Comparison of ENCODE assay signal across 8 cellular contexts in the genomic region with DNA sequence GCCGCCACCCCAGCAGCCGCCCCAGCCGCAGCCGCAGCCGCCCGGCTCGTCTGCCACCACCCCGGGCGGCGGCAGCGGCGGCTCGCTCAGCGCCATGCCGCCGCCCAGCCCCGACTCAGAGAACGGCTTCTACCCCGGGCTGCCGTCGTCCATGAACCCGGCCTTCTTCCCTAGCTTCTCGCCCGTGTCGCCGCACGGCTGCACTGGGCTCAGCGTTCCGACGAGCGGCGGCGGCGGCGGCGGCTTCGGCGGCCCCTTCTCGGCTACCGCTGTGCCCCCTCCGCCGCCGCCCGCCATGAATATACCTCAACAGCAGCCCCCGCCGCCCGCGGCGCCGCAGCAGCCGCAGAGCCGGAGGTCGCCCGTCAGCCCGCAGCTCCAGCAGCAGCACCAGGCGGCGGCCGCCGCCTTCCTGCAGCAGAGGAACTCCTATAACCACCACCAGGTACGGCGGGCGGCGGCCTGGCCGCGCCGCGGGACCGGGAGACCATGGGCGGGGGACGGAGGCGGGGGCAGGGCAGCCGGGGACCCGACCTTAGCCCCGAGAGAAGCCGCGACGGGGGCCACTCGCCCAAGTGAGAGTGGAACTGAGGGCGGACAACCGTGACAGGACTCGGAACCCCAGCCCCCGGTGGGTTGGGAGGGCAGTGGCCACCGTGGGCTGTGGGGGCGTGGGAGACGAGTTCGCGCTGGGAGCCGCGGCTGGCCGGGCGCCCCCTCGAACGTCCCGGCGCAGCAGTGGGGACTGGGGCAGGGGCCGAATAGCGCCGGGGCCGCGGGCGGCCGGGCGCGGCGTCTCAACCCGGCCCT. TPM values are rescaled to one million over a fixed set of nuclear protein-coding genes. Genes with fewer than 3 reads are reported as not detected.
DNase-seq lines count a peak whose midpoint lies in the region; ATAC-seq, FAIRE-seq and TF ChIP-seq lines count a peak whose summit lies in the region.

No MANE protein-coding gene starts in this region.

- H3K9me3 ChIP-seq in K562 (replicated peaks; ENCODE audit: control insufficient read depth, insufficient read depth, low read depth, low read length) = no peaks in the 10 kb centered on the region

- peaks cover 11% of the 10 kb centered on the region; the same call in 1 of the 3 replicates for H3K36me3 ChIP-seq in K562 (ENCODE audit: control insufficient read depth, insufficient read depth, low read length)

- 0 out of 2 replicates have a peak, but pooled peaks cover 3% of the 10 kb centered on the region for H4K20me1 ChIP-seq in K562 (replicated peaks; ENCODE audit: control insufficient read depth, insufficient read depth, low read length)

- FAIRE-seq in K562 (lab: Jason Lieb, UNC) = no peak

- CTCF ChIA-PET in K562 (lab: Yijun Ruan, JAX; ENCODE audit: low intra/inter-chr PET ratio) = interaction anchor here (1.0 kb wide), 1 partner anchor 193 kb away, joined by 4 read pairs; no protein-coding TSS in a partner anchor

- H3K79me2 ChIP-seq in K562 (ENCODE audit: control insufficient read depth, insufficient read depth, low read length) = peaks cover 37% of the 10 kb centered on the region

- H3K4me1 ChIP-seq in K562 (replicated peaks in 1 of 2; ENCODE audit: control insufficient read depth in 2 of 2, insufficient read depth in 2 of 2, low read length in 2 of 2) = peaks cover 14 to 30% of the 10 kb centered on the region in 2 experiments; a peak in 4 of 5 replicates

- in situ Hi-C loops in K562 (cut with MboI) = loop anchor here (25.0 kb wide), 1 partner anchor 658 kb away; a partner anchor contains a TSS

- peak overlapping the region; percentile 51 to 86 (median 73) for H3K4me3 Mint-ChIP-seq in immature natural killer cell

- H3K4me2 ChIP-seq in K562 (ENCODE audit: insufficient read depth, low read length) = peak overlapping the region; percentile 84; the same call in 1 of the 2 replicates

- POLR2A ChIA-PET in K562 (lab: Yijun Ruan, JAX) = interaction anchor here (0.6 to 1.0 kb wide), 3 partner anchors 8 to 1518 kb away, joined by 3 to 4 read pairs (median 4); no protein-coding TSS in a partner anchor

- H3K4me1 Mint-ChIP-seq in immature natural killer cell = peaks cover 31 to 44% of the 10 kb centered on the region in 2 donors

- H3K9me3 Mint-ChIP-seq in immature natural killer cell = no peaks in the 10 kb centered on the region

- no peak for TF ChIP-seq EP300 in K562 (IDR thresholded peaks at IDR 0.05; ENCODE audit: low read length)

- peak overlapping the region; percentile 78 to 98; a peak in 3 of 4 replicates for H3K9ac ChIP-seq in K562 (ENCODE audit: insufficient read depth in 1 of 2, low read depth in 2 of 2, low read length in 2 of 2)

- WGBS in K562 (ENCODE audit: insufficient coverage, low coverage, missing lambda C conversion rate) = under 1% methylated on average over 48 of the region's 106 CpGs

- TF ChIP-seq RAD21 in K562 (CRISPR knock-in tag; conservative IDR thresholded peaks at IDR 0.05 in 1 of 2, IDR thresholded peaks at IDR 0.05 in 1 of 2) = no peak

- H3K27me3 Mint-ChIP-seq in immature natural killer cell (ENCODE audit: low read depth in 3 of 3) = peaks cover 12 to 30% (median 15%) of the 10 kb centered on the region in 3 donors

- peak overlapping the region; percentile 71 for H2AFZ ChIP-seq in K562 (ENCODE audit: low read depth, low read length)

- H3K27ac ChIP-seq in K562 (ENCODE audit: extremely low read depth, low read depth, low read length) = peak overlapping the region; percentile 98

- peak; percentile 2 for ATAC-seq in HG02973 (IDR thresholded peaks at IDR 0.05; ENCODE audit: unreplicated experiment)
- ATAC-seq in K562 = peak; percentile 16
- no peak for ATAC-seq in HG03442 (IDR thresholded peaks at IDR 0.05; ENCODE audit: unreplicated experiment)
- ATAC-seq in esophagus mucosa = no peak

- no peaks in the 10 kb centered on the region for H3K9me1 ChIP-seq in K562 (ENCODE audit: control insufficient read depth, insufficient read depth, low read length)

- H3K27me3 ChIP-seq in K562 (ENCODE audit: control insufficient read depth in 2 of 2, insufficient read depth in 2 of 2, low read length in 2 of 2) = no peaks in the 10 kb centered on the region

- no peak for TF ChIP-seq POLR2A in K562 (conservative IDR thresholded peaks at IDR 0.05)

- peak overlapping the region; percentile 89 for H3K4me3 ChIP-seq in K562

- TF ChIP-seq CTCF in K562 (IDR thresholded peaks at IDR 0.05 in 2 of 3, conservative IDR thresholded peaks at IDR 0.05 in 1 of 3; ENCODE audit: insufficient read depth in 2 of 3, low read depth in 1 of 3, low read length in 3 of 3) = no peak

- no TSS peak for BruUV-seq in K562 (replicated peaks; lab: Mats Ljungman, UMichigan)

- H3K27ac Mint-ChIP-seq in immature natural killer cell = peak overlapping the region; percentile 34 to 76 (median 62)

- peak; percentile 31 for DNase-seq in EL
- DNase-seq in T-helper 22 cell (ENCODE audit: low read depth) = peak; percentile 47
- DNase-seq in K562 (ENCODE audit: extremely low read depth in 1 of 4, low spot score in 3 of 4) = peak; percentile 32 to 46 (median 43)
- DNase-seq in immature natural killer cell = peak; percentile 57 to 72 (median 69)
- DNase-seq in stimulated activated CD4-positive, alpha-beta T cell treated with anti-CD3 and anti-CD28 coated beads, Interleukin-12 subunit alpha, Interleukin-12 subunit beta, amount 100 ng/mL, for 24 hours (ENCODE audit: low read depth in 2 of 2) = peak; percentile 20 to 25

- intact Hi-C loops in K562 (cut with micrococcal nuclease) = loop anchor here (2.0 to 10.0 kb wide), 7 partner anchors 83 to 1379 kb away; a partner anchor contains a TSS

- peaks cover 0 to 10% (median 5%) of the 10 kb centered on the region in 3 donors for H3K36me3 Mint-ChIP-seq in immature natural killer cell

TF ChIP-seq in K562, 482 proteins besides CTCF, POLR2A, EP300 and RAD21 (continues in another document):
- TF ChIP-seq YBX1 (IDR thresholded peaks at IDR 0.05) = no peak
- TF ChIP-seq ZKSCAN8 (CRISPR knock-in tag; IDR thresholded peaks at IDR 0.05) = no peak
- TF ChIP-seq CXXC5 (CRISPR knock-in tag; IDR thresholded peaks at IDR 0.05) = peak; percentile 31
- peak; percentile 20 for TF ChIP-seq CHD1 (IDR thresholded peaks at IDR 0.05; ENCODE audit: low read length)
- peak; percentile 42; the same call in 1 of the 2 replicates for TF ChIP-seq POLR2G (IDR thresholded peaks at IDR 0.05; ENCODE audit: low read depth, low read length)
- TF ChIP-seq TEAD1 (CRISPR knock-in tag; IDR thresholded peaks at IDR 0.05) = 0 out of 4 replicates have a peak, but pooled peaks of 1 of the 2 experiments have one; percentile 28
- peak; percentile 45 for TF ChIP-seq RBBP5 (IDR thresholded peaks at IDR 0.05; ENCODE audit: borderline replicate concordance, insufficient read depth, low read length, poor library complexity, severe bottlenecking)
- 0 out of 2 replicates have a peak, but pooled peaks have one; percentile 17 for TF ChIP-seq TGIF2 (CRISPR knock-in tag; IDR thresholded peaks at IDR 0.05)
- TF ChIP-seq NCOA6 (IDR thresholded peaks at IDR 0.05) = 0 out of 2 replicates have a peak, but pooled peaks have one; percentile 74
- TF ChIP-seq, protein P1, sequence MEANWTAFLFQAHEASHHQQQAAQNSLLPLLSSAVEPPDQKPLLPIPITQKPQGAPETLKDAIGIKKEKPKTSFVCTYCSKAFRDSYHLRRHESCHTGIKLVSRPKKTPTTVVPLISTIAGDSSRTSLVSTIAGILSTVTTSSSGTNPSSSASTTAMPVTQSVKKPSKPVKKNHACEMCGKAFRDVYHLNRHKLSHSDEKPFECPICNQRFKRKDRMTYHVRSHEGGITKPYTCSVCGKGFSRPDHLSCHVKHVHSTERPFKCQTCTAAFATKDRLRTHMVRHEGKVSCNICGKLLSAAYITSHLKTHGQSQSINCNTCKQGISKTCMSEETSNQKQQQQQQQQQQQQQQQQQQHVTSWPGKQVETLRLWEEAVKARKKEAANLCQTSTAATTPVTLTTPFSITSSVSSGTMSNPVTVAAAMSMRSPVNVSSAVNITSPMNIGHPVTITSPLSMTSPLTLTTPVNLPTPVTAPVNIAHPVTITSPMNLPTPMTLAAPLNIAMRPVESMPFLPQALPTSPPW (CRISPR knock-in tag; IDR thresholded peaks at IDR 0.05) = peak; percentile 30
- TF ChIP-seq SNRNP70 (optimal IDR thresholded peaks at IDR 0.05; ENCODE audit: low read depth, low read length) = no peak
- peak; percentile 65; the same call in 1 of the 2 replicates for TF ChIP-seq SAFB (IDR thresholded peaks at IDR 0.05; ENCODE audit: borderline replicate concordance, low read depth, low read length)

RNA-seq across cellular contexts. Expression of a gene that starts 1.8 kb away (rescaled TPM):
- 3.0 and 10.5 TPM in 2 replicates for total RNA-seq in K562 (2011; cell fraction: chromatin; rRNA removed; ENCODE audit: low replicate concordance)
- total RNA-seq in K562 (2011; cell fraction: nucleolus; rRNA removed) = 1.3 and 1.5 TPM in 2 replicates
- total RNA-seq in K562 (2011; cell fraction: nucleoplasm; rRNA removed) = 4.0 and 8.7 TPM in 2 replicates
- total RNA-seq in K562 (2014; rRNA removed) = 0.54 and 0.86 TPM in 2 replicates
- total RNA-seq in K562 (2014; rRNA removed; fragmentation: Illumina TruSeq; extraction: Trizol) = 2.1 and 3.0 TPM in 2 replicates
- 1.6 and 2.0 TPM in 2 replicates for total RNA-seq in K562 (2015; rRNA removed; fragmentation: Illumina TruSeq; extraction: Trizol)
- total RNA-seq in K562 (2021) = 3.0 and 3.2 TPM in 2 replicates
- polyA plus RNA-seq in K562 (2011; rRNA removed) = 1.4 and 1.7 TPM in 2 replicates
- 0.18 and 0.69 TPM in 2 replicates for polyA plus RNA-seq in K562 (2011; cell fraction: cytosol; rRNA removed)
- 2.9 and 4.5 TPM in 2 replicates for polyA plus RNA-seq in K562 (2011; cell fraction: nucleus; rRNA removed)
- 1.2 and 1.9 TPM in 2 replicates for polyA plus RNA-seq in K562 (2012)
- polyA plus RNA-seq in K562 (2014; fragmentation: Illumina TruSeq; extraction: Trizol) = 1.3 and 1.9 TPM in 2 replicates
- polyA plus RNA-seq in K562 (2014; fragmentation: Nextera tagmentation; extraction: Ambion mirVana) = under 1 TPM; 0.39 to 0.41 TPM
- polyA plus RNA-seq in K562 (2014; rRNA removed) = 1.0 and 1.1 TPM in 2 replicates
- polyA minus RNA-seq in K562 (2011; rRNA and poly(A)+ RNA removed) = 3.5 and 3.9 TPM in 2 replicates
- polyA minus RNA-seq in K562 (2011; cell fraction: cytosol; rRNA and poly(A)+ RNA removed) = 0.86 and 1.5 TPM in 2 replicates
- 2.3 and 7.8 TPM in 2 replicates for polyA minus RNA-seq in K562 (2011; cell fraction: nucleus; rRNA and poly(A)+ RNA removed)
- 1 to 10 TPM in 2 of 3 donors, under 1 TPM in 1; 0.74 to 1.8 (median 1.4) TPM for polyA plus RNA-seq in immature natural killer cell
- total RNA-seq in esophagus mucosa = 18.3 TPM

Comparison
In these comparisons a context has a peak if more than half of its experiments do, and no peak if none do; other contexts are left out.
1. ATAC-seq: peak in HG02973 (single experiment) and K562 (single experiment); none in HG03442 (single experiment) and esophagus mucosa (single experiment).
2. Peak in every context shown above with its lines, with median percentiles within 50 percentile points of each other: DNase-seq.